6 cellular contexts compared by ENCODE assay signal in the genomic region with DNA sequence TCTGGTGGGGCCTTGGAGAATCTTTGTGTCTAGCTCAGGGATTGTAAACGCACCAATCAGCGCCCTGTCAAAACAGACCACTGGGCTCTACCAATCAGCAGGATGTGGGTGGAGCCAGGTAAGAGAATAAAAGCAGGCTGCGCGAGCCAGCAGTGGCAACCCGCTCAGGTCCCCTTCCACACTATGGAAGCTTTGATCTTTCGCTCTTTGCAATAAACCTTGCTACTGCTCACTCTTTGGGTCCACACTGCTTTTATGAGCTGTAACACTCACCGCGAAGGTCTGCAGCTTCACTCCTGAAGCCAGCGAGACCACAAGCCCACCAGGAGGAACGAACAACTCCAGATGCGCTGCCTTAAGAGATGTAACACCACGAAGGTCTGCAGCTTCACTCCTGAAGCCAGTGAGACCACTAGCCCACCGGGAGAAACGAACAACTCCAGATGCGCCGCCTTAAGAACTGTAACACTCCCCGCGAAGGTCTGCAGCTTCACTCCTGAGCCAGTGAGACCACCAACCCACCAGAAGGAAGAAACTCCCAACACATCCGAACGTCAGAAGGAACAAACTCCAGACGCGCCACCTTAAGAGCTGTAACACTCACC. TPM values are rescaled to one million over a fixed set of nuclear protein-coding genes. Genes with fewer than 3 reads are reported as not detected.
"Had no signal": no experiment of that assay in that cellular context is flagged by ENCODE, and none has a peak within 500 bp of the region (broad histone marks: within the 10 kb centered on the region; RNA-seq: fewer than 3 reads in every experiment).

No MANE protein-coding gene starts in this region.

RNA-seq across cellular contexts. Expression of a gene that starts 2.3 kb away (rescaled TPM):
- total RNA-seq: GM23248, H4, H7, HFFc6, HT1080, IMR-90 had no signal
- polyA plus RNA-seq: GM23248, IMR-90 had no signal

RNA-seq across cellular contexts. Expression of a gene that starts 52.0 kb away (rescaled TPM):
- total RNA-seq: GM23248, H4, HFFc6, HT1080, IMR-90 had no signal
- polyA plus RNA-seq: GM23248, IMR-90 had no signal
